ENCODE assay signal across 1 cellular context in the genomic region with DNA sequence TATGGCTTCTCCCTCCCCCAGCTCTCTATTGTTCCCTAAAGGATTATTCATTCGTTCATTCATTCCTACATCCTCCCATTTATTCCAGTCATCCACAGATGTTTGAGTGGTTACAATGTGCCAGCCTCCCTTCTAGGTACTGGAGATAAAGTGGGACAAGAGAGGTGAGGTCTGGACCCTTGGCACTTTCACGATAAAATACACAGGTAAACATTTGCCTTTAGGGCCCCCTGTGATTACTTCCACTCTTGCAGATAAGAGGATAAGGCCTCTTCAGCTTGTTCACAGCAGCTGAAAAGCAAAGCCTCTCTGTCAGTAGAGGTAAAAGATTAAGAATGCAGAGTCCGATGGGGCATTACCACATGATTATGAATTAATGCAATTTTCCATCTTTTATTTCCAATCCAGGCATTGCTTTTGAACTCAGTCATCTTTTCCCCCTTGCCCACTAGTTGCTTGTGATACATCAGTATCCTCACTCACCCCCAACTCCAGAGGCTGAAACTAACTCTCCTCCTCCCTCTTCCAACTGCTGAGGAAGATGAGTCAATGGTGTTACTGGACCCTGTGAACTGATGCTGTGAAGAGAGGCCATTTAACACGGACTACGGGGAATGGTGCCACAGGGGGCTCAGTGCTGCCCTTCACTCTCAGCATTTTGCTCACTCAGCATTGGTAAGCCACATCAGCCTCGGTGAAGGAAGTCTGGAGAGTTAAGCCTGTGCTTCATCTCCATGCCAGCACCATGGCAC.
TF ChIP-seq lines count a peak whose summit lies in the region.

No MANE protein-coding gene starts in this region.

TF ChIP-seq in H1, 55 proteins besides CTCF, POLR2A, EP300 and RAD21:
- TF ChIP-seq, protein P1, sequence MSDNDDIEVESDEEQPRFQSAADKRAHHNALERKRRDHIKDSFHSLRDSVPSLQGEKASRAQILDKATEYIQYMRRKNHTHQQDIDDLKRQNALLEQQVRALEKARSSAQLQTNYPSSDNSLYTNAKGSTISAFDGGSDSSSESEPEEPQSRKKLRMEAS (IDR thresholded peaks at IDR 0.05), result no peak
- TF ChIP-seq CBX8 (IDR thresholded peaks at IDR 0.05; ENCODE audit: borderline replicate concordance, low read depth, low read length) (no peak), POLR2AphosphoS5 (IDR thresholded peaks at IDR 0.05; ENCODE audit: low read depth, low read length) (no peak)
